ENCODE assay signal across 24 cellular contexts in the genomic region with DNA sequence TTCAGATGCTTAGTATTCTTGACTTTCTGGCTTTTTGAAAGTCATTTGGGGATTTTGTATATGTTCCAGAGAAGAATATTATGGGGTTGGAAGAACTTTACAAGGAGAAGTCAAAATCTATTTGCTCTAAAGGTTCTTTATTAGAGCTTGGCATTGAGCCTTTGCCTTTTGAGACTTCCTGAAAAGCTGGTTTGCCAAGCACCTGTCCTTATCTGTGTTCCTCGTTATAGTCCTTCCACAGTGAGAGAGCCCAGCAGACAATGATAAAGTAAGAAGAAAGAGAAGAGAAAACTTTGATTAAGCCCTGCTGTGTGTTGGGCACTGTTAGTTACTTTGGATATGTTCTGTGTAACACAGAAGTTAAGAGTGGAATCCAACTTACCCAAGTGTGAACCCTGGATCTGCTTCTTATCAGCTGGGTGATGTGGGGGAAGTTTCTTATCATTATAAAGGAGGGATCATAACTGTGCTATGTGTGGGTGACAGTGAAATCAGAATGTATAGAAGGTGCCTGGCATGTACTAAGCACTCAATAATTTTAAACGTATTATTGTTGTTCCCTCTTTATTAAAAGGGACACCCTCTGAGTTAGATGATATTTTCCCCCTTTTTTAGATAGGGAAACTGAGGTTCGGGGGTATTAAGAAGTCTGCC.
"Had no signal": no experiment of that assay in that cellular context is flagged by ENCODE, and none has a peak within 500 bp of the region (broad histone marks: within the 10 kb centered on the region; RNA-seq: fewer than 3 reads in every experiment).

No MANE protein-coding gene starts in this region.

- H3K36me3 ChIP-seq: esophagus squamous epithelium, neutrophil, suprapubic skin had no signal

- H3K4me1 Mint-ChIP-seq: activated CD4-positive, alpha-beta memory T cell treated with anti-CD3 and anti-CD28 coated beads, Interleukin-2, amount 10 ng/mL, durations not matched to agents 7 days and 5 days; T-helper 17 cell; WTC11 had no signal

- H3K4me1 ChIP-seq: suprapubic skin had no signal

- DNase-seq: activated CD4-positive, alpha-beta memory T cell treated with anti-CD3 and anti-CD28 coated beads, Interleukin-2, amount 10 ng/mL, durations not matched to agents 7 days and 5 days; activated CD4-positive, alpha-beta T cell treated with anti-CD3 and anti-CD28 coated beads for 4 hours; activated effector memory CD4-positive, alpha-beta T cell treated with anti-CD3 and anti-CD28 coated beads, Interleukin-2, amount 50 U/mL, for 16 hours; activated T-cell treated with anti-CD3 and anti-CD28 coated beads, Interleukin-2, amount 50 U/mL, for 4 hours; amniotic stem cell; central memory CD4-positive, alpha-beta T cell; esophagus squamous epithelium; naive thymus-derived CD4-positive, alpha-beta T cell; posterior cingulate gyrus; right cardiac atrium; stimulated activated CD4-positive, alpha-beta T cell treated with anti-CD3 and anti-CD28 coated beads, Interleukin-4, amount 100 ng/mL, for 4 hours; stimulated activated CD8-positive, alpha-beta memory T cell treated with anti-CD3 and anti-CD28 coated beads, Interleukin-4, amount 100 ng/mL, for 48 hours; stimulated activated naive CD4-positive, alpha-beta T cell treated with Interleukin-2 at 50 U/mL for 16 hours; T-helper 17 cell had no signal

- H3K27ac Mint-ChIP-seq: activated CD4-positive, alpha-beta memory T cell treated with anti-CD3 and anti-CD28 coated beads, Interleukin-2, amount 10 ng/mL, durations not matched to agents 7 days and 5 days; activated naive CD4-positive, alpha-beta T cell treated with anti-CD3 and anti-CD28 coated beads, Interleukin-2, amount 50 U/mL, for 72 hours; brain; T-helper 17 cell; WTC11 had no signal

- H3K9me3 ChIP-seq: esophagus squamous epithelium, neutrophil, suprapubic skin, upper lobe of left lung had no signal

- H3K27me3 ChIP-seq: esophagus squamous epithelium, hepatocyte, suprapubic skin, upper lobe of left lung had no signal

- ATAC-seq: activated naive CD4-positive, alpha-beta T cell treated with anti-CD3 and anti-CD28 coated beads, Interleukin-2, amount 50 U/mL, for 72 hours; activated T-cell treated with anti-CD3 and anti-CD28 coated beads, Interleukin-2, amount 50 U/mL, for 4 hours; naive thymus-derived CD4-positive, alpha-beta T cell; right cardiac atrium; T-helper 17 cell; WTC11 had no signal

- H3K4me3 ChIP-seq: coronary artery, esophagus squamous epithelium, hepatocyte, skin epidermis, suprapubic skin, upper lobe of left lung had no signal

- H3K4me2 ChIP-seq: hepatocyte had no signal

- FAIRE-seq: keratinocyte had no signal

- H3K4me3 Mint-ChIP-seq: activated CD4-positive, alpha-beta memory T cell treated with anti-CD3 and anti-CD28 coated beads, Interleukin-2, amount 10 ng/mL, durations not matched to agents 7 days and 5 days; activated T-cell treated with anti-CD3 and anti-CD28 coated beads, Interleukin-2, amount 50 U/mL, for 4 hours; brain; naive thymus-derived CD4-positive, alpha-beta T cell; T-helper 17 cell; WTC11 had no signal

- H3K27ac ChIP-seq: coronary artery, esophagus squamous epithelium, hepatocyte, neutrophil, skin epidermis, suprapubic skin, upper lobe of left lung had no signal

- H3K36me3 Mint-ChIP-seq: activated naive CD4-positive, alpha-beta T cell treated with anti-CD3 and anti-CD28 coated beads, Interleukin-2, amount 50 U/mL, for 72 hours; brain; WTC11 had no signal

- H3K79me2 ChIP-seq: hepatocyte had no signal

- H3K9me3 Mint-ChIP-seq: activated CD4-positive, alpha-beta memory T cell treated with anti-CD3 and anti-CD28 coated beads, Interleukin-2, amount 10 ng/mL, durations not matched to agents 7 days and 5 days; activated naive CD4-positive, alpha-beta T cell treated with anti-CD3 and anti-CD28 coated beads, Interleukin-2, amount 50 U/mL, for 72 hours; activated T-cell treated with anti-CD3 and anti-CD28 coated beads, Interleukin-2, amount 50 U/mL, for 4 hours; brain; naive thymus-derived CD4-positive, alpha-beta T cell; WTC11 had no signal

- H2AFZ ChIP-seq: hepatocyte had no signal
